8 cellular contexts compared by ENCODE assay signal in genomic region chr17:64781810-64782555, GRCh38.
DNase-seq lines count a peak whose midpoint lies in the region; ATAC-seq lines count a peak whose summit lies in the region.

No MANE protein-coding gene starts in this region.

- H4K20me1 ChIP-seq in GM23248 (ENCODE audit: insufficient read depth) = no peaks in the 10 kb centered on the region

- H3K27me3 ChIP-seq in neuronal stem cell (ENCODE audit: control insufficient read depth in 3 of 3, insufficient read depth in 3 of 3, low read depth in 1 of 3, low read length in 3 of 3) (peaks cover 29 to 49% (median 36%) of the 10 kb centered on the region in 3 experiments), GM23248 (replicated peaks; ENCODE audit: insufficient read depth) (peaks cover 21% of the 10 kb centered on the region)

- no peaks in the 10 kb centered on the region for H3K9me2 ChIP-seq in GM23248 (ENCODE audit: insufficient read depth)

- no peaks in the 10 kb centered on the region for H3K9me3 ChIP-seq in T-helper 17 cell (ENCODE audit: control insufficient read depth, low read length, poor library complexity, severe bottlenecking)
- H3K9me3 ChIP-seq in neuronal stem cell (replicated peaks in 1 of 2; ENCODE audit: control insufficient read depth in 2 of 2, insufficient read depth in 1 of 2, low read depth in 1 of 2, low read length in 2 of 2) = no peaks in the 10 kb centered on the region
- no peaks in the 10 kb centered on the region for H3K9me3 ChIP-seq in GM23248 (ENCODE audit: low read depth)

- peak overlapping the region; percentile 72 for H4K8ac ChIP-seq in neuronal stem cell (ENCODE audit: low read depth, low read length)

- no peak overlapping the region for H2BK120ac ChIP-seq in neuronal stem cell (ENCODE audit: low read depth, low read length)

- H3K18ac ChIP-seq in neuronal stem cell (ENCODE audit: low read length) = peak overlapping the region; percentile 57

- H3K4me3 ChIP-seq in neuronal stem cell (ENCODE audit: low read length in 2 of 2) (no peak overlapping the region), GM23248 (no peak overlapping the region)

- no peak overlapping the region for H2AFZ ChIP-seq in neuronal stem cell (ENCODE audit: low read length)
- H2AFZ ChIP-seq in GM23248 = no peak overlapping the region

- H3K4me2 ChIP-seq in neuronal stem cell (ENCODE audit: insufficient read depth, low read length, poor library complexity, severe bottlenecking) = peak overlapping the region; percentile 96
- H3K4me2 ChIP-seq in GM23248 (ENCODE audit: unreplicated experiment) = no peak overlapping the region

- H3K27me3 Mint-ChIP-seq in T-helper 17 cell = no peaks in the 10 kb centered on the region

- peaks cover 15% of the 10 kb centered on the region for H3K4me1 Mint-ChIP-seq in T-helper 17 cell

- peak overlapping the region; percentile 31 for H3K23ac ChIP-seq in neuronal stem cell (ENCODE audit: low read depth, low read length, poor library complexity)

- no peak overlapping the region for H4K91ac ChIP-seq in neuronal stem cell (ENCODE audit: low read depth, low read length, poor library complexity)

- no peak for ATAC-seq in T-helper 17 cell

- no peak overlapping the region for H3K4ac ChIP-seq in neuronal stem cell (ENCODE audit: low read length)

- H3K79me2 ChIP-seq in GM23248 (ENCODE audit: insufficient read depth) = no peaks in the 10 kb centered on the region

- peak overlapping the region; percentile 81 for H3K4me3 Mint-ChIP-seq in T-helper 17 cell

- H3K4me1 ChIP-seq in neuronal stem cell (ENCODE audit: control insufficient read depth in 2 of 2, insufficient read depth in 1 of 2, low read depth in 1 of 2, low read length in 2 of 2) = peaks cover 13 to 19% of the 10 kb centered on the region in 2 donors
- H3K4me1 ChIP-seq in GM23248 (ENCODE audit: insufficient read depth) = peaks cover 16% of the 10 kb centered on the region

- H3K36me3 ChIP-seq in neuronal stem cell (replicated peaks in 1 of 2; ENCODE audit: control insufficient read depth in 2 of 2, insufficient read depth in 2 of 2, low read length in 2 of 2) (peaks cover 0 to 3% of the 10 kb centered on the region in 2 donors), GM23248 (ENCODE audit: low read depth) (no peaks in the 10 kb centered on the region)

- H2BK12ac ChIP-seq in neuronal stem cell (ENCODE audit: low read length) = peak overlapping the region; percentile 58

- DNase-seq in ELF-1 (ENCODE audit: low read depth, low spot score) (peak; percentile 62), T-helper 17 cell (no peak), epithelial cell of prostate (ENCODE audit: low read depth, low spot score) (no peak), neuronal stem cell (ENCODE audit: low spot score) (no peak), GM23248 (no peak), HUDEP-2 (lab: John Stamatoyannopoulos, UW; ENCODE audit: unreplicated experiment in 76 of 76) (no peak), DMS53 treated with DMSO at 0.1 percent for 48 hours (lab: John Stamatoyannopoulos, UW; ENCODE audit: unreplicated experiment) (no peak), midbrain (lab: John Stamatoyannopoulos, UW) (no peak)

- H3F3A ChIP-seq in GM23248 (ENCODE audit: insufficient read depth) = no peaks in the 10 kb centered on the region

- H3K14ac ChIP-seq in neuronal stem cell (ENCODE audit: low read length) = no peak overlapping the region

- no peaks in the 10 kb centered on the region for H3K36me3 Mint-ChIP-seq in T-helper 17 cell (ENCODE audit: low read depth)

- H3K79me1 ChIP-seq in neuronal stem cell (ENCODE audit: low read depth, low read length) = no peaks in the 10 kb centered on the region

- in situ Hi-C loops in GM23248 (cut with MboI) = no loop called here

- H3K27ac ChIP-seq in epithelial cell of prostate (peak overlapping the region; percentile 82), neuronal stem cell (replicated peaks; ENCODE audit: low read length) (no peak overlapping the region), GM23248 (no peak overlapping the region)

- peak overlapping the region; percentile 70 for H2AK5ac ChIP-seq in neuronal stem cell (ENCODE audit: low read depth, low read length)

- WGBS in neuronal stem cell (ENCODE audit: extremely low coverage in 2 of 2, insufficient read length in 2 of 2, insufficient replicate concordance in 1 of 2), 2 donors = no CpG with 5 or more reads among the region's 17 CpGs
- 86 to 90% methylated on average over 14 to 17 of the region's 17 CpGs for WGBS in GM23248 (ENCODE audit: low coverage in 1 of 2, low lambda C conversion rate in 2 of 2, missing lambda C conversion rate in 2 of 2), 2 experiments

- peak overlapping the region; percentile 73 for H3K27ac Mint-ChIP-seq in T-helper 17 cell

- H2BK5ac ChIP-seq in neuronal stem cell (ENCODE audit: low read length) = no peak overlapping the region

- no peak overlapping the region for H2BK15ac ChIP-seq in neuronal stem cell (ENCODE audit: low read length)

- H3K9ac ChIP-seq in neuronal stem cell (ENCODE audit: low read depth, low read length, poor library complexity) (no peak overlapping the region), GM23248 (no peak overlapping the region)
